8 cellular contexts compared by ENCODE assay signal in the genomic region with DNA sequence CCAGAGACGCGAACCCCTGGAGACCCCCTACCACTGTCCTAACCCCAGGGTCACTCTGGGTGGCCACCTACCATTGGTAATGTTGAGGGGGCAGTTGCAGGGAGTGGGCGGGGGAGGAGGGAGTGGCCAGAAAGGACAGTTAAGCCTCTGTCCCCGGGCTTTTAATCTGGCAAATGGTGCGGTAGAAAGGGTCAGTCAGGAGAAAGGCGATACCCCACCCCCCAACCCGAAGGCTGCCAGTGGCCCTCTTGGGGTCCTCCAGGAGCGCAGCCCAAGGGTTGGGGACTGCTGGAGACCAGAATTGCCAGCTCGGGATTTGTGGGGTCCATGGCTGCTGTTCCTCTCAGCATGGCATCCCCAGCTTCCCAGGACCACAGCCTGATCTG. TPM values are rescaled to one million over a fixed set of nuclear protein-coding genes. Genes with fewer than 3 reads are reported as not detected.
DNase-seq lines count a peak whose midpoint lies in the region; ATAC-seq and TF ChIP-seq lines count a peak whose summit lies in the region.
"Had no signal": no experiment of that assay in that cellular context is flagged by ENCODE, and none has a peak within 500 bp of the region (broad histone marks: within the 10 kb centered on the region; RNA-seq: fewer than 3 reads in every experiment).

No MANE protein-coding gene starts in this region.

- CTCF ChIA-PET in PC-3 (lab: Charles Lee) = interaction anchor here (1.3 kb wide), 1 partner anchor 33 kb away, joined by 7 read pairs; no protein-coding TSS in a partner anchor

- H3K79me2 ChIP-seq in PC-3 (ENCODE audit: low read length) = peaks cover 60% of the 10 kb centered on the region

- peak overlapping the region; percentile 40 to 56 for H3K4me3 Mint-ChIP-seq in effector memory CD8-positive, alpha-beta T cell

- H3K4me3 ChIP-seq in PC-3 (ENCODE audit: low read length) = peak overlapping the region; percentile 79
- peak overlapping the region; percentile 35 for H3K4me3 ChIP-seq in mucosa of stomach (ENCODE audit: low read length)
- H3K4me3 ChIP-seq in tibial artery = peak overlapping the region; percentile 51 to 60

- peaks cover 4 to 8% of the 10 kb centered on the region in 2 donors for H3K4me1 Mint-ChIP-seq in effector memory CD8-positive, alpha-beta T cell (ENCODE audit: low read depth in 2 of 2)

- no peak for DNase-seq in PC-3
- no peak for DNase-seq in effector memory CD8-positive, alpha-beta T cell
- peak in 1 of 2 donors; percentile 57 for DNase-seq in tibial artery
- DNase-seq in COLO668 (lab: John Stamatoyannopoulos, UW; ENCODE audit: unreplicated experiment) = no peak
- no peak for DNase-seq in cerebellar nuclear complex (lab: John Stamatoyannopoulos, UW)
- DNase-seq in OCI-M2 (lab: John Stamatoyannopoulos, UW; ENCODE audit: unreplicated experiment) = no peak

- H3K36me3 Mint-ChIP-seq in effector memory CD8-positive, alpha-beta T cell (ENCODE audit: insufficient read depth) = no peaks in the 10 kb centered on the region

- POLR2A ChIA-PET in PC-3 (lab: Charles Lee; ENCODE audit: unreplicated experiment) = no interaction called here

- H3K27me3 ChIP-seq in PC-3 (ENCODE audit: low read length) = no peaks in the 10 kb centered on the region
- H3K27me3 ChIP-seq in mucosa of stomach (ENCODE audit: control insufficient read depth, insufficient read depth, low read length) = peaks cover 29% of the 10 kb centered on the region
- H3K27me3 ChIP-seq in tibial artery = no peaks in the 10 kb centered on the region

- H3K27me3 Mint-ChIP-seq in effector memory CD8-positive, alpha-beta T cell = peaks cover 22 to 38% of the 10 kb centered on the region in 2 donors

- H2AFZ ChIP-seq in PC-3 (ENCODE audit: low read length) = peak overlapping the region; percentile 90

- H3K27ac ChIP-seq in PC-3 (ENCODE audit: low read length) (no peak overlapping the region), tibial artery (no peak overlapping the region)

- H3K9me3 Mint-ChIP-seq in effector memory CD8-positive, alpha-beta T cell = no peaks in the 10 kb centered on the region

- H3K4me1 ChIP-seq in PC-3 (ENCODE audit: insufficient read depth, low read length) = peaks cover 37% of the 10 kb centered on the region
- peaks cover 16% of the 10 kb centered on the region for H3K4me1 ChIP-seq in mucosa of stomach (ENCODE audit: control insufficient read depth, insufficient read depth, low read length)
- peaks cover 0 to 32% (median 14%) of the 10 kb centered on the region in 4 donors for H3K4me1 ChIP-seq in tibial artery

- no peaks in the 10 kb centered on the region for H3K9me2 ChIP-seq in PC-3 (replicated peaks; ENCODE audit: low read length)

- H3K9me3 ChIP-seq in PC-3 (ENCODE audit: low read length) = no peaks in the 10 kb centered on the region
- no peaks in the 10 kb centered on the region for H3K9me3 ChIP-seq in mucosa of stomach (ENCODE audit: control insufficient read depth, low read length)
- H3K9me3 ChIP-seq in tibial artery = no peaks in the 10 kb centered on the region

- no peaks in the 10 kb centered on the region for H3F3A ChIP-seq in PC-3 (ENCODE audit: low read length, unreplicated experiment)

- no TSS peak for BruUV-seq in PC-3 (replicated peaks; lab: Mats Ljungman, UMichigan)

- H3K9ac ChIP-seq in PC-3 (ENCODE audit: low read length) (peak overlapping the region; percentile 73), mucosa of stomach (ENCODE audit: low read length) (no peak overlapping the region)

- peak overlapping the region; percentile 91 for H3K4me2 ChIP-seq in PC-3 (ENCODE audit: low read length)

- intact Hi-C loops in PC-3 (cut with micrococcal nuclease) (loop anchor here (1.0 kb wide), 2 partner anchors 13 to 34 kb away; no protein-coding TSS in a partner anchor), tibial artery (cut with DNase I; ENCODE audit: low total_unique reads) (no loop called here)

- peak; percentile 6 for ATAC-seq in PC-3
- ATAC-seq in effector memory CD8-positive, alpha-beta T cell (replicated peaks) = no peak

- no peak for TF ChIP-seq CTCF in PC-3 (conservative IDR thresholded peaks at IDR 0.05; ENCODE audit: low read depth, low read length)
- TF ChIP-seq CTCF in tibial artery (IDR thresholded peaks at IDR 0.05) = no peak

- H3K27ac Mint-ChIP-seq in effector memory CD8-positive, alpha-beta T cell = no peak overlapping the region

- H3K36me3 ChIP-seq in PC-3 (ENCODE audit: low read depth, low read length) (peaks cover 8% of the 10 kb centered on the region; the same call in 1 of the 2 replicates), mucosa of stomach (ENCODE audit: control insufficient read depth, insufficient read depth, low read length) (no peaks in the 10 kb centered on the region), tibial artery (no peaks in the 10 kb centered on the region)

- H4K20me1 ChIP-seq in PC-3 (ENCODE audit: low read length) = no peaks in the 10 kb centered on the region

RNA-seq across cellular contexts. Expression of gene P2RY2, which starts 0.7 kb away (rescaled TPM):
- total RNA-seq in PC-3 (2014; rRNA removed) = 54.8 and 72.9 TPM in 2 replicates

RNA-seq across cellular contexts. Expression of gene P2RY6, which starts 53.3 kb away (rescaled TPM):
- 1.6 and 2.0 TPM in 2 replicates for total RNA-seq in PC-3 (2014; rRNA removed)
- total RNA-seq: SK-MEL-5 had no signal
